Comparison of ENCODE assay signal across 25 cellular contexts in genomic region chr10:125857185-125857760, GRCh38.
"Had no signal": no experiment of that assay in that cellular context is flagged by ENCODE, and none has a peak within 500 bp of the region (broad histone marks: within the 10 kb centered on the region; RNA-seq: fewer than 3 reads in every experiment).

No MANE protein-coding gene starts in this region.

- H3K27me3 Mint-ChIP-seq: activated CD4-positive, alpha-beta memory T cell treated with anti-CD3 and anti-CD28 coated beads, Interleukin-2, amount 10 ng/mL, durations not matched to agents 7 days and 5 days; activated CD4-positive, alpha-beta T cell treated with anti-CD3 and anti-CD28 coated beads for 36 hours; activated naive CD4-positive, alpha-beta T cell treated with anti-CD3 and anti-CD28 coated beads, Interleukin-2, amount 10 ng/mL, durations not matched to agents 7 days and 5 days; activated naive CD8-positive, alpha-beta T cell treated with anti-CD3 and anti-CD28 coated beads for 36 hours; activated T-helper 17 cell treated with anti-CD3 and anti-CD28 coated beads, Interleukin-2, amount 50 U/mL, for 72 hours; T-helper 17 cell had no signal

- H3K27ac ChIP-seq: breast epithelium, KMS-11, SJSA1, VCaP had no signal

- H3K27ac Mint-ChIP-seq: activated CD4-positive, alpha-beta memory T cell treated with anti-CD3 and anti-CD28 coated beads, Interleukin-2, amount 10 ng/mL, durations not matched to agents 7 days and 5 days; activated CD4-positive, alpha-beta T cell treated with anti-CD3 and anti-CD28 coated beads for 36 hours; activated naive CD4-positive, alpha-beta T cell treated with anti-CD3 and anti-CD28 coated beads, Interleukin-2, amount 10 ng/mL, durations not matched to agents 7 days and 5 days; activated naive CD8-positive, alpha-beta T cell treated with anti-CD3 and anti-CD28 coated beads for 36 hours; activated T-helper 17 cell treated with anti-CD3 and anti-CD28 coated beads, Interleukin-2, amount 50 U/mL, for 72 hours; T-helper 17 cell had no signal

- H3K4me3 ChIP-seq: breast epithelium, SJSA1 had no signal

- H3K9me3 Mint-ChIP-seq: activated CD4-positive, alpha-beta memory T cell treated with anti-CD3 and anti-CD28 coated beads, Interleukin-2, amount 10 ng/mL, durations not matched to agents 7 days and 5 days; activated naive CD4-positive, alpha-beta T cell treated with anti-CD3 and anti-CD28 coated beads, Interleukin-2, amount 10 ng/mL, durations not matched to agents 7 days and 5 days; activated naive CD8-positive, alpha-beta T cell treated with anti-CD3 and anti-CD28 coated beads for 36 hours; activated T-helper 17 cell treated with anti-CD3 and anti-CD28 coated beads, Interleukin-2, amount 50 U/mL, for 72 hours had no signal

- H3K36me3 ChIP-seq: breast epithelium had no signal

- H3K9me3 ChIP-seq: breast epithelium, SJSA1 had no signal

- ATAC-seq: activated CD4-positive, alpha-beta T cell treated with anti-CD3 and anti-CD28 coated beads for 36 hours; activated T-helper 17 cell treated with anti-CD3 and anti-CD28 coated beads, Interleukin-2, amount 50 U/mL, for 72 hours; PC-3; T-helper 17 cell had no signal

- H3K4me1 Mint-ChIP-seq: activated CD4-positive, alpha-beta memory T cell treated with anti-CD3 and anti-CD28 coated beads, Interleukin-2, amount 10 ng/mL, durations not matched to agents 7 days and 5 days; activated CD4-positive, alpha-beta T cell treated with anti-CD3 and anti-CD28 coated beads for 36 hours; activated naive CD4-positive, alpha-beta T cell treated with anti-CD3 and anti-CD28 coated beads, Interleukin-2, amount 10 ng/mL, durations not matched to agents 7 days and 5 days; activated naive CD8-positive, alpha-beta T cell treated with anti-CD3 and anti-CD28 coated beads for 36 hours; activated T-helper 17 cell treated with anti-CD3 and anti-CD28 coated beads, Interleukin-2, amount 50 U/mL, for 72 hours; T-helper 17 cell had no signal

- DNase-seq: activated CD4-positive, alpha-beta memory T cell treated with anti-CD3 and anti-CD28 coated beads, Interleukin-2, amount 10 ng/mL, durations not matched to agents 7 days and 5 days; activated CD4-positive, alpha-beta T cell treated with anti-CD3 and anti-CD28 coated beads for 36 hours; activated CD4-positive, alpha-beta T cell treated with anti-CD3 and anti-CD28 coated beads, Interleukin-2, amount 50 U/mL, for 1 hour; activated gamma-delta T cell treated with Interleukin-2 at 50 U/mL for 16 hours; activated naive CD4-positive, alpha-beta T cell treated with anti-CD3 and anti-CD28 coated beads, Interleukin-2, amount 10 ng/mL, durations not matched to agents 7 days and 5 days; activated naive CD8-positive, alpha-beta T cell treated with anti-CD3 and anti-CD28 coated beads for 36 hours; activated T-cell treated with anti-CD3 and anti-CD28 coated beads for 4 hours; activated T-cell treated with anti-CD3 and anti-CD28 coated beads, Interleukin-2, amount 50 U/mL, for 48 hours; aorta; caudate nucleus; NCI-H1105 treated with DMSO at 0.1 percent for 48 hours; NCI-H1436 treated with DMSO at 0.1 percent for 48 hours; NCI-H187 treated with DMSO at 0.1 percent for 48 hours; NCI-H2081 treated with DMSO at 0.1 percent for 48 hours; NCI-H446; NCI-H524; PC-3; SHP77; T-helper 17 cell; T1000 had no signal

- H3K4me3 Mint-ChIP-seq: activated CD4-positive, alpha-beta memory T cell treated with anti-CD3 and anti-CD28 coated beads, Interleukin-2, amount 10 ng/mL, durations not matched to agents 7 days and 5 days; activated CD4-positive, alpha-beta T cell treated with anti-CD3 and anti-CD28 coated beads for 36 hours; activated naive CD4-positive, alpha-beta T cell treated with anti-CD3 and anti-CD28 coated beads, Interleukin-2, amount 10 ng/mL, durations not matched to agents 7 days and 5 days; activated naive CD8-positive, alpha-beta T cell treated with anti-CD3 and anti-CD28 coated beads for 36 hours; activated T-helper 17 cell treated with anti-CD3 and anti-CD28 coated beads, Interleukin-2, amount 50 U/mL, for 72 hours; T-helper 17 cell had no signal

- H3K4me1 ChIP-seq: breast epithelium, SJSA1 had no signal

- H3K9ac ChIP-seq: KMS-11 had no signal

- H3K27me3 ChIP-seq: breast epithelium, SJSA1 had no signal
